ENCODE assay signal across 32 cellular contexts in genomic region chr16:20404637-20405036, GRCh38. TPM values are rescaled to one million over a fixed set of nuclear protein-coding genes. Genes with fewer than 3 reads are reported as not detected.
"Had no signal": no experiment of that assay in that cellular context is flagged by ENCODE, and none has a peak within 500 bp of the region (broad histone marks: within the 10 kb centered on the region; RNA-seq: fewer than 3 reads in every experiment).

TSS of gene PDILT (minus strand) at chr16:20404737. CDS start at chr16:20399300, 5,437 bp downstream.

- H3K9me3 ChIP-seq: ascending aorta, esophagus muscularis mucosa, gastrocnemius medialis had no signal

- DNase-seq: activated CD4-positive, alpha-beta memory T cell treated with anti-CD3 and anti-CD28 coated beads for 36 hours; activated CD4-positive, alpha-beta T cell treated with anti-CD3 and anti-CD28 coated beads for 36 hours; activated CD4-positive, alpha-beta T cell treated with anti-CD3 and anti-CD28 coated beads, Interleukin-2, amount 10 ng/mL, durations not matched to agents 24 days and 14 days; activated CD4-positive, CD25-positive, alpha-beta regulatory T cell; activated CD4-positive, CD25-positive, alpha-beta regulatory T cell treated with anti-CD3 and anti-CD28 coated beads, Interleukin-2, amount 50 U/mL, for 72 hours; activated CD8-positive, alpha-beta memory T cell treated with anti-CD3 and anti-CD28 coated beads, Interleukin-2, amount 10 ng/mL, durations not matched to agents 7 days and 5 days; activated CD8-positive, alpha-beta memory T cell treated with anti-CD3 and anti-CD28 coated beads, Interleukin-2, amount 50 U/mL, for 4 hours; activated CD8-positive, alpha-beta T cell treated with anti-CD3 and anti-CD28 coated beads, Interleukin-2, amount 10 ng/mL, durations not matched to agents 7 days and 5 days; activated gamma-delta T cell; activated naive CD4-positive, alpha-beta T cell; activated naive CD4-positive, alpha-beta T cell treated with anti-CD3 and anti-CD28 coated beads, Interleukin-2, amount 10 ng/mL, durations not matched to agents 7 days and 5 days; activated naive CD8-positive, alpha-beta T cell treated with anti-CD3 and anti-CD28 coated beads, Interleukin-2, amount 10 ng/mL, durations not matched to agents 7 days and 5 days; activated T-cell treated with anti-CD3 and anti-CD28 coated beads, Interleukin-2, amount 50 U/mL, for 1 hour; activated T-cell treated with anti-CD3 and anti-CD28 coated beads, Interleukin-2, amount 50 U/mL, for 48 hours; dorsolateral prefrontal cortex; effector CD4-positive, alpha-beta T cell; effector memory CD8-positive, alpha-beta T cell; erythroblast; foreskin keratinocyte; gastrocnemius medialis; glutamatergic neuron; T-helper 2 cell had no signal

- H3K4me1 ChIP-seq: ascending aorta, foreskin keratinocyte, gastrocnemius medialis had no signal

- H3K36me3 ChIP-seq: ascending aorta, esophagus muscularis mucosa, gastrocnemius medialis had no signal

- H3K27ac ChIP-seq: ascending aorta, coronary artery, dorsolateral prefrontal cortex, esophagus muscularis mucosa, foreskin keratinocyte, gastrocnemius medialis had no signal

- ATAC-seq: activated CD4-positive, alpha-beta T cell treated with anti-CD3 and anti-CD28 coated beads for 36 hours; activated CD8-positive, alpha-beta memory T cell treated with anti-CD3 and anti-CD28 coated beads, Interleukin-2, amount 10 ng/mL, durations not matched to agents 7 days and 5 days; activated CD8-positive, alpha-beta T cell treated with anti-CD3 and anti-CD28 coated beads, Interleukin-2, amount 10 ng/mL, durations not matched to agents 7 days and 5 days; activated naive CD4-positive, alpha-beta T cell treated with anti-CD3 and anti-CD28 coated beads, Interleukin-2, amount 50 U/mL, for 72 hours; effector memory CD8-positive, alpha-beta T cell; foreskin keratinocyte; gastrocnemius medialis had no signal

- FAIRE-seq: bronchial epithelial cell had no signal

- H3K27me3 ChIP-seq: ascending aorta, dorsolateral prefrontal cortex, esophagus muscularis mucosa, foreskin keratinocyte, gastrocnemius medialis had no signal

- H3K4me3 ChIP-seq: ascending aorta, coronary artery, dorsolateral prefrontal cortex, esophagus muscularis mucosa, gastrocnemius medialis had no signal

RNA-seq across cellular contexts. Expression of gene PDILT, which starts in this region (rescaled TPM):
- total RNA-seq: activated CD4-positive, alpha-beta memory T cell treated with anti-CD3 and anti-CD28 coated beads for 36 hours; activated CD4-positive, alpha-beta T cell treated with anti-CD3 and anti-CD28 coated beads for 36 hours; activated CD4-positive, alpha-beta T cell treated with anti-CD3 and anti-CD28 coated beads, Interleukin-2, amount 10 ng/mL, durations not matched to agents 24 days and 14 days; activated CD8-positive, alpha-beta memory T cell treated with anti-CD3 and anti-CD28 coated beads for 36 hours; activated CD8-positive, alpha-beta memory T cell treated with anti-CD3 and anti-CD28 coated beads, Interleukin-2, amount 10 ng/mL, durations not matched to agents 7 days and 5 days; activated CD8-positive, alpha-beta T cell treated with anti-CD3 and anti-CD28 coated beads, Interleukin-2, amount 10 ng/mL, durations not matched to agents 7 days and 5 days; activated naive CD4-positive, alpha-beta T cell treated with anti-CD3 and anti-CD28 coated beads, Interleukin-2, amount 50 U/mL, for 72 hours; activated naive CD8-positive, alpha-beta T cell treated with anti-CD3 and anti-CD28 coated beads, Interleukin-2, amount 10 ng/mL, durations not matched to agents 7 days and 5 days; activated T-helper 1 cell treated with anti-CD3 and anti-CD28 coated beads, Interleukin-12 subunit alpha, Interleukin-12 subunit beta, Interleukin-2, Interleukin-4 antibody, amounts not matched to agents 30 ng/mL and 10 ng/mL and 1 ng/mL, durations not matched to agents 14 hours and 24 hours and 36 hours; ascending aorta; bronchial epithelial cell; cardiac septum; cerebellum; dorsolateral prefrontal cortex; esophagus muscularis mucosa; foreskin keratinocyte; gastrocnemius medialis; T-helper 1 cell treated with Interleukin-12 subunit alpha and Interleukin-12 subunit beta and Interleukin-4 antibody, amounts not matched to agents 30 ng/mL and 1 ng/mL, for 36 hours had no signal
- polyA plus RNA-seq: foreskin keratinocyte had no signal
